Comparison of ENCODE assay signal across 26 cellular contexts in the genomic region with DNA sequence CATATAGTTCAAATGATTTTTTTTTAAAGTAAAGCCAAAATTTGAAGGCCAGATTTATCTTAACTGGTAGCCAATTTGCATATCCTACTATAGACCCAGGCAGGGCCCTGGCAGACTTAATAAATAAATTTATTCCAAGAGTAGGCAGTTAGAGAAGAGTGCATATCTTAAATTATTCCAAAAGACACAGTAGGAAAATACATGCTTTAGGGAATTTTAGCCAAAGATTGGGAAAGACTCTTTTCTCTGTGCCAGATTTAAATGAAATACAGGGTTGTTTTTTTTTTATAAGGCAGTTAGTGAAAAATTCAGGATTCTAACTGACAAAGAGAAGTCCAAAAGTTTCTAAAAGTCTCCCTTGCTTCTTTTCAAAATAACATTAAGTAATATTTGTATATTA.
"Had no signal": no experiment of that assay in that cellular context is flagged by ENCODE, and none has a peak within 500 bp of the region (broad histone marks: within the 10 kb centered on the region; RNA-seq: fewer than 3 reads in every experiment).

No MANE protein-coding gene starts in this region.

- DNase-seq: hippocampal formation; kidney glomerular epithelial cell; left cardiac atrium; nucleus accumbens; pancreas; posterior cingulate gyrus; retina; right lobe of liver; spleen; stimulated activated CD4-positive, alpha-beta T cell treated with anti-CD3 and anti-CD28 coated beads, Interleukin-4, amount 100 ng/mL, for 4 hours; stimulated activated CD8-positive, alpha-beta memory T cell treated with anti-CD3 and anti-CD28 coated beads, Interleukin-4, amount 100 ng/mL, for 48 hours; stimulated activated naive CD8-positive, alpha-beta T cell treated with anti-CD3 and anti-CD28 coated beads, Interleukin-15, Interleukin-2, amounts not matched to agents 100 U/mL and 50 U/mL, for 24 hours; stomach; testis; thyroid gland; transverse colon; upper lobe of left lung had no signal

- H3K27ac ChIP-seq: pancreas, prostate gland, right lobe of liver, skin epidermis, spleen, stomach, testis, thyroid gland, transverse colon, upper lobe of left lung had no signal

- H3K4me1 ChIP-seq: pancreas, prostate gland, right lobe of liver, spleen, testis, thyroid gland, transverse colon, upper lobe of left lung had no signal

- H3K4me3 Mint-ChIP-seq: memory B cell; nephron; neural crest cell; stimulated activated memory B cell treated with anti-CD40 and anti-IgM and Interleukin-4, amounts not matched to agents 10 μg/mL and 1 μg/mL and 100 μg/mL, for 72 hours had no signal

- H3K9me3 ChIP-seq: pancreas, prostate gland, right lobe of liver, spleen, stomach, testis, thyroid gland, transverse colon, upper lobe of left lung had no signal

- ATAC-seq: left lobe of liver; naive thymus-derived CD8-positive, alpha-beta T cell; pancreas; right lobe of liver; stimulated activated memory B cell treated with anti-CD40 and anti-IgM and Interleukin-4, amounts not matched to agents 10 μg/mL and 1 μg/mL and 100 μg/mL, for 72 hours; stimulated activated naive CD8-positive, alpha-beta T cell treated with anti-CD3 and anti-CD28 coated beads, Interleukin-15, Interleukin-2, amounts not matched to agents 100 U/mL and 50 U/mL, for 24 hours had no signal

- H3K36me3 Mint-ChIP-seq: memory B cell; naive thymus-derived CD8-positive, alpha-beta T cell; stimulated activated memory B cell treated with anti-CD40 and anti-IgM and Interleukin-4, amounts not matched to agents 10 μg/mL and 1 μg/mL and 100 μg/mL, for 72 hours had no signal

- H3K36me3 ChIP-seq: pancreas, prostate gland, right lobe of liver, spleen, stomach, thyroid gland, transverse colon, upper lobe of left lung had no signal

- H3K27me3 ChIP-seq: right lobe of liver, spleen, stomach, testis, thyroid gland, transverse colon, upper lobe of left lung had no signal

- H3K4me3 ChIP-seq: lung, pancreas, prostate gland, right lobe of liver, skin epidermis, spleen, stomach, testis, thyroid gland, transverse colon, upper lobe of left lung had no signal

- H3K9me3 Mint-ChIP-seq: memory B cell; naive thymus-derived CD8-positive, alpha-beta T cell; nephron; stimulated activated memory B cell treated with anti-CD40 and anti-IgM and Interleukin-4, amounts not matched to agents 10 μg/mL and 1 μg/mL and 100 μg/mL, for 72 hours had no signal

- H3K27ac Mint-ChIP-seq: memory B cell; nephron; stimulated activated memory B cell treated with anti-CD40 and anti-IgM and Interleukin-4, amounts not matched to agents 10 μg/mL and 1 μg/mL and 100 μg/mL, for 72 hours had no signal
